In genomic region chr14:23562822-23563472, GRCh38 we compare ENCODE assay signal across 1 cellular context.
TF ChIP-seq lines count a peak whose summit lies in the region.

No MANE protein-coding gene starts in this region.

TF ChIP-seq in Ishikawa, 13 proteins besides CTCF, POLR2A, EP300 and RAD21 (continued from another document):
- TF ChIP-seq REST (IDR thresholded peaks at IDR 0.05; ENCODE audit: low read depth), result no peak
